In genomic region chr5:171523781-171524180, GRCh38 we compare ENCODE assay signal across 20 cellular contexts.
"Had no signal": no experiment of that assay in that cellular context is flagged by ENCODE, and none has a peak within 500 bp of the region (broad histone marks: within the 10 kb centered on the region; RNA-seq: fewer than 3 reads in every experiment).

No MANE protein-coding gene starts in this region.

- H3K36me3 ChIP-seq: brain microvascular endothelial cell, left ventricle myocardium inferior, neutrophil, ovary, vagina had no signal

- H3K9me3 ChIP-seq: left ventricle myocardium inferior, neutrophil, ovary, psoas muscle, vagina had no signal

- H3K4me1 Mint-ChIP-seq: activated B cell treated with CpG ODN at 0.5 μM for 24 hours; activated naive CD4-positive, alpha-beta T cell treated with anti-CD3 and anti-CD28 coated beads, Interleukin-2, amount 10 ng/mL, durations not matched to agents 7 days and 5 days; activated naive CD8-positive, alpha-beta T cell treated with anti-CD3 and anti-CD28 coated beads, Interleukin-2, amount 50 U/mL, for 24 hours; T-helper 17 cell had no signal

- H3K27ac ChIP-seq: brain microvascular endothelial cell, left ventricle myocardium inferior, neutrophil, psoas muscle had no signal

- H3K27me3 Mint-ChIP-seq: activated CD4-positive, alpha-beta memory T cell treated with anti-CD3 and anti-CD28 coated beads for 36 hours had no signal

- DNase-seq: activated B cell treated with CpG ODN at 0.5 μM for 24 hours; activated CD4-positive, alpha-beta memory T cell treated with anti-CD3 and anti-CD28 coated beads for 36 hours; activated CD4-positive, alpha-beta T cell treated with anti-CD3 and anti-CD28 coated beads for 4 hours; activated naive CD4-positive, alpha-beta T cell treated with anti-CD3 and anti-CD28 coated beads, Interleukin-2, amount 10 ng/mL, durations not matched to agents 7 days and 5 days; activated naive CD8-positive, alpha-beta T cell treated with anti-CD3 and anti-CD28 coated beads, Interleukin-2, amount 50 U/mL, for 24 hours; activated T-cell treated with anti-CD3 and anti-CD28 coated beads, Interleukin-2, amount 50 U/mL, for 48 hours; brain microvascular endothelial cell; effector memory CD4-positive, alpha-beta T cell; foreskin melanocyte; left ventricle myocardium inferior; naive thymus-derived CD4-positive, alpha-beta T cell; psoas muscle; stimulated activated CD4-positive, alpha-beta T cell treated with anti-CD3 and anti-CD28 coated beads, Interleukin-12 subunit alpha, Interleukin-12 subunit beta, amount 100 ng/mL, for 4 hours; stimulated activated CD4-positive, alpha-beta T cell treated with anti-CD3 and anti-CD28 coated beads, Interleukin-4, amount 100 ng/mL, for 4 hours; T-helper 17 cell; trophoblast cell had no signal

- H3K27me3 ChIP-seq: brain microvascular endothelial cell, ovary, vagina had no signal

- H3K27ac Mint-ChIP-seq: activated B cell treated with CpG ODN at 0.5 μM for 24 hours; activated CD4-positive, alpha-beta memory T cell treated with anti-CD3 and anti-CD28 coated beads for 36 hours; activated naive CD4-positive, alpha-beta T cell treated with anti-CD3 and anti-CD28 coated beads, Interleukin-2, amount 10 ng/mL, durations not matched to agents 7 days and 5 days; activated naive CD8-positive, alpha-beta T cell treated with anti-CD3 and anti-CD28 coated beads, Interleukin-2, amount 50 U/mL, for 24 hours; naive thymus-derived CD4-positive, alpha-beta T cell; T-helper 17 cell had no signal

- H3K4me3 ChIP-seq: left ventricle myocardium inferior, ovary, psoas muscle, vagina had no signal

- H3K9me3 Mint-ChIP-seq: activated B cell treated with CpG ODN at 0.5 μM for 24 hours; activated CD4-positive, alpha-beta memory T cell treated with anti-CD3 and anti-CD28 coated beads for 36 hours; activated naive CD4-positive, alpha-beta T cell treated with anti-CD3 and anti-CD28 coated beads, Interleukin-2, amount 10 ng/mL, durations not matched to agents 7 days and 5 days; activated naive CD8-positive, alpha-beta T cell treated with anti-CD3 and anti-CD28 coated beads, Interleukin-2, amount 50 U/mL, for 24 hours; naive thymus-derived CD4-positive, alpha-beta T cell had no signal

- H3K4me3 Mint-ChIP-seq: activated B cell treated with CpG ODN at 0.5 μM for 24 hours; activated CD4-positive, alpha-beta memory T cell treated with anti-CD3 and anti-CD28 coated beads for 36 hours; activated naive CD4-positive, alpha-beta T cell treated with anti-CD3 and anti-CD28 coated beads, Interleukin-2, amount 10 ng/mL, durations not matched to agents 7 days and 5 days; activated naive CD8-positive, alpha-beta T cell treated with anti-CD3 and anti-CD28 coated beads, Interleukin-2, amount 50 U/mL, for 24 hours; naive thymus-derived CD4-positive, alpha-beta T cell; T-helper 17 cell had no signal

- H3K4me1 ChIP-seq: psoas muscle had no signal

- ATAC-seq: activated naive CD8-positive, alpha-beta T cell treated with anti-CD3 and anti-CD28 coated beads, Interleukin-2, amount 50 U/mL, for 24 hours; esophagus mucosa; naive thymus-derived CD4-positive, alpha-beta T cell; psoas muscle; T-helper 17 cell had no signal

- H3K36me3 Mint-ChIP-seq: activated CD4-positive, alpha-beta memory T cell treated with anti-CD3 and anti-CD28 coated beads for 36 hours; activated naive CD4-positive, alpha-beta T cell treated with anti-CD3 and anti-CD28 coated beads, Interleukin-2, amount 10 ng/mL, durations not matched to agents 7 days and 5 days; naive thymus-derived CD4-positive, alpha-beta T cell had no signal
